ENCODE assay signal across 1 cellular context in genomic region chr17:76715462-76715830, GRCh38.
TF ChIP-seq lines count a peak whose summit lies in the region.

No MANE protein-coding gene starts in this region.

TF ChIP-seq in K562, 482 proteins besides CTCF, POLR2A, EP300 and RAD21:
- 0 out of 2 replicates have a peak, but pooled peaks have one; percentile 5 for TF ChIP-seq MAX (CRISPR knock-in tag; IDR thresholded peaks at IDR 0.05)
- TF ChIP-seq TAL1 (IDR thresholded peaks at IDR 0.05), result no peak
TF ChIP-seq in K562: peak in this region for 1.
